26 cellular contexts compared by ENCODE assay signal in genomic region chr1:119330940-119331263, GRCh38. TPM values are rescaled to one million over a fixed set of nuclear protein-coding genes. Genes with fewer than 3 reads are reported as not detected.
"Had no signal": no experiment of that assay in that cellular context is flagged by ENCODE, and none has a peak within 500 bp of the region (broad histone marks: within the 10 kb centered on the region; RNA-seq: fewer than 3 reads in every experiment).

No MANE protein-coding gene starts in this region.

- H3K36me3 ChIP-seq: breast epithelium, SJSA1 had no signal

- H3K36me3 Mint-ChIP-seq: activated naive CD4-positive, alpha-beta T cell treated with anti-CD3 and anti-CD28 coated beads, Interleukin-2, amount 50 U/mL, for 24 hours had no signal

- ATAC-seq: Panc1 had no signal

- H3K4me1 ChIP-seq: breast epithelium, SJSA1 had no signal

- H3K9me3 ChIP-seq: breast epithelium, SJSA1 had no signal

- DNase-seq: activated B cell treated with CpG ODN at 0.5 μM for 24 hours; activated CD4-positive, alpha-beta T cell treated with anti-CD3 and anti-CD28 coated beads for 1 hour; activated CD4-positive, alpha-beta T cell treated with anti-CD3 and anti-CD28 coated beads, Interleukin-2, amount 10 ng/mL, durations not matched to agents 24 days and 14 days; activated CD4-positive, alpha-beta T cell treated with anti-CD3 and anti-CD28 coated beads, Interleukin-2, amount 50 U/mL, for 48 hours; activated naive CD4-positive, alpha-beta T cell; aorta; central memory CD4-positive, alpha-beta T cell; cortex of kidney; NCI-H1092; NCI-H1417; NCI-H1930; NCI-H2171 treated with DMSO at 0.1 percent for 48 hours; NCI-H226; NCI-H510A; NCI-H526 treated with DMSO at 0.1 percent for 48 hours; NCI-H82; Right ventricle myocardium superior had no signal

- H3K27ac ChIP-seq: breast epithelium, RWPE1, SJSA1 had no signal

- H3K27me3 ChIP-seq: breast epithelium, SJSA1 had no signal

- H3K9me3 Mint-ChIP-seq: activated B cell treated with CpG ODN at 0.5 μM for 24 hours; activated CD4-positive, alpha-beta T cell treated with anti-CD3 and anti-CD28 coated beads, Interleukin-2, amount 10 ng/mL, durations not matched to agents 24 days and 14 days; activated naive CD4-positive, alpha-beta T cell treated with anti-CD3 and anti-CD28 coated beads, Interleukin-2, amount 50 U/mL, for 24 hours; T-helper 1 cell treated with Interleukin-12 subunit alpha and Interleukin-12 subunit beta and Interleukin-4 antibody, amounts not matched to agents 30 μg/mL and 1 μg/mL, for 36 hours had no signal

- H3K4me3 Mint-ChIP-seq: activated B cell treated with CpG ODN at 0.5 μM for 24 hours; activated CD4-positive, alpha-beta T cell treated with anti-CD3 and anti-CD28 coated beads, Interleukin-2, amount 10 ng/mL, durations not matched to agents 24 days and 14 days; activated naive CD4-positive, alpha-beta T cell treated with anti-CD3 and anti-CD28 coated beads, Interleukin-2, amount 50 U/mL, for 24 hours; T-helper 1 cell treated with Interleukin-12 subunit alpha and Interleukin-12 subunit beta and Interleukin-4 antibody, amounts not matched to agents 30 μg/mL and 1 μg/mL, for 36 hours had no signal

- H3K4me3 ChIP-seq: breast epithelium, SJSA1 had no signal

- H3K27ac Mint-ChIP-seq: activated B cell treated with CpG ODN at 0.5 μM for 24 hours; activated CD4-positive, alpha-beta T cell treated with anti-CD3 and anti-CD28 coated beads, Interleukin-2, amount 10 ng/mL, durations not matched to agents 24 days and 14 days; activated naive CD4-positive, alpha-beta T cell treated with anti-CD3 and anti-CD28 coated beads, Interleukin-2, amount 50 U/mL, for 24 hours; T-helper 1 cell treated with Interleukin-12 subunit alpha and Interleukin-12 subunit beta and Interleukin-4 antibody, amounts not matched to agents 30 μg/mL and 1 μg/mL, for 36 hours had no signal

RNA-seq across cellular contexts. Expression of gene HAO2, which starts 37.7 kb away (rescaled TPM):
- total RNA-seq: activated B cell treated with CpG ODN at 0.5 μM for 24 hours; activated CD4-positive, alpha-beta T cell treated with anti-CD3 and anti-CD28 coated beads, Interleukin-2, amount 10 ng/mL, durations not matched to agents 24 days and 14 days; activated CD8-positive, alpha-beta memory T cell treated with anti-CD3 and anti-CD28 coated beads for 36 hours; aorta; MCF 10A; OCI-LY7; Right ventricle myocardium superior; SJSA1 had no signal
- polyA plus RNA-seq: aorta had no signal
